Comparison of ENCODE assay signal across 18 cellular contexts in the genomic region with DNA sequence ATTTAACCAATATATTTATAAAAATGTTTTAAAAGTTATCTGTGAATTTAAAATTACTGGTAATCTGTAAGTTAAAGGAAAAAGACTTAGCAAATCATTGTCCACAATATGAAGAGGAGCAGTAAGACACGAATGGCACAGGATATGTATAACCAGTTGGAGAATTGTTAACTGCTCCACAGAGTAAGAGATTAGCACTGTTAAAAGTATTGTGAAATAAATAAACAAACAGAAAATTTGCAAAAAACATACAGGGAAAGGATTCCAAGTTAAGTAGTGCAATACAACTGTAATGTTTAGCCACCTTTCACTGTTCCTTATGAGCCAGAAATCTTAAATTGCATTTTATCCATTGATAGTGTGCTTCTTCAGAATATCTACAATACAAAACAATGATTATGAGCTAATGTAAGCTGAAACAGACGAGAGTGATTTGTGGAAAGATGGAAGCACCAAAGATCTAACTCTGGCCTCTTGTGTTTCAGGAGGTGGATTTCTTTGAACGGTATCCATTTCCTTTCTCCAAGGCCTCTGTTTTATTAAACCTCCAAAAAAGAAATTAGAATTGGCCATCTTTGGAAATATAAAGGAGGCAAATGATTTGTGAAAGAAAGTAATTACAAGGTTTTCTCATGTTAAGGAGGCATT.
DNase-seq lines count a peak whose midpoint lies in the region; TF ChIP-seq lines count a peak whose summit lies in the region.
"Had no signal": no experiment of that assay in that cellular context is flagged by ENCODE, and none has a peak within 500 bp of the region (broad histone marks: within the 10 kb centered on the region; RNA-seq: fewer than 3 reads in every experiment).

No MANE protein-coding gene starts in this region.

- H3K4me3 Mint-ChIP-seq in mesothelial cell of epicardium = no peak overlapping the region
- H3K4me3 Mint-ChIP-seq: CD8-positive, alpha-beta memory T cell had no signal

- no peaks in the 10 kb centered on the region for H3K27me3 Mint-ChIP-seq in mesothelial cell of epicardium (ENCODE audit: low read depth)
- H3K27me3 Mint-ChIP-seq: CD8-positive, alpha-beta memory T cell had no signal

- H3K4me1 ChIP-seq in adipocyte (ENCODE audit: control insufficient read depth, insufficient read depth, low read length) = peaks cover 5% of the 10 kb centered on the region
- H3K4me1 ChIP-seq in thyroid gland = peaks cover 51 to 67% of the 10 kb centered on the region in 2 donors
- H3K4me1 ChIP-seq: BLaER1, SJSA1 had no signal

- H3K27ac Mint-ChIP-seq in mesothelial cell of epicardium = peak overlapping the region; percentile 41
- H3K27ac Mint-ChIP-seq: CD8-positive, alpha-beta memory T cell had no signal

- WGBS in thyroid gland, 2 donors = 75 to 78% methylated on average over 3 of the region's 3 CpGs

- TF ChIP-seq CTCF in dorsolateral prefrontal cortex (IDR thresholded peaks at IDR 0.05 in 54 of 56, conservative IDR thresholded peaks at IDR 0.05 in 2 of 56; ENCODE audit: low read depth in 1 of 56, partially characterized antibody in 56 of 56) (peak in 1 of 56 donors; percentile 4), mesothelial cell of epicardium (IDR thresholded peaks at IDR 0.05; ENCODE audit: unreplicated experiment) (no peak), thyroid gland (IDR thresholded peaks at IDR 0.05) (no peak)

- intact Hi-C loops in dorsolateral prefrontal cortex (cut with DNase I) (loop anchor here (5.0 kb wide), 3 partner anchors 172 to 193 kb away; partner anchors contain the start of gene UNC5C (in 2 of the 2)), thyroid gland (cut with DNase I) (no loop called here)

- H3K4me1 Mint-ChIP-seq in mesothelial cell of epicardium = peaks cover 58% of the 10 kb centered on the region
- H3K4me1 Mint-ChIP-seq: CD8-positive, alpha-beta memory T cell had no signal

- H3K27me3 ChIP-seq in adipocyte (replicated peaks; ENCODE audit: control insufficient read depth, insufficient read depth, low read length) (no peaks in the 10 kb centered on the region), dorsolateral prefrontal cortex (no peaks in the 10 kb centered on the region), thyroid gland (no peaks in the 10 kb centered on the region), H7 (ENCODE audit: control insufficient read depth, insufficient read depth, low read length) (no peaks in the 10 kb centered on the region)
- H3K27me3 ChIP-seq: BLaER1, SJSA1 had no signal

- no peak for TF ChIP-seq POLR2A in thyroid gland (IDR thresholded peaks at IDR 0.05)

- H3K9me3 Mint-ChIP-seq in mesothelial cell of epicardium = no peaks in the 10 kb centered on the region

- peak overlapping the region in 57 of 59 donors; percentile 11 to 90 (median 81) for H3K27ac ChIP-seq in dorsolateral prefrontal cortex
- H3K27ac ChIP-seq in thyroid gland = peak overlapping the region; percentile 24 to 80 (median 73)
- H3K27ac ChIP-seq: BLaER1, GM23248, SJSA1 had no signal

- H3K36me3 ChIP-seq in adipocyte (ENCODE audit: control insufficient read depth, insufficient read depth, low read length, severe bottlenecking) (no peaks in the 10 kb centered on the region), thyroid gland (no peaks in the 10 kb centered on the region), H7 (replicated peaks; ENCODE audit: control insufficient read depth, insufficient read depth, low read length) (no peaks in the 10 kb centered on the region)
- H3K36me3 ChIP-seq: BLaER1, SJSA1 had no signal

- H3K4me3 ChIP-seq in adipocyte (ENCODE audit: low read length) = no peak overlapping the region
- H3K4me3 ChIP-seq in dorsolateral prefrontal cortex = peak overlapping the region in 11 of 59 donors; percentile 1 to 58 (median 22)
- no peak overlapping the region for H3K4me3 ChIP-seq in thyroid gland (replicated peaks in 1 of 3)
- no peak overlapping the region for H3K4me3 ChIP-seq in H7 (ENCODE audit: insufficient read depth, low read depth, low read length)
- H3K4me3 ChIP-seq: BLaER1, GM23248, SJSA1 had no signal

- H3K9me3 ChIP-seq in adipocyte (ENCODE audit: control insufficient read depth, low read length) (no peaks in the 10 kb centered on the region), thyroid gland (no peaks in the 10 kb centered on the region)
- H3K9me3 ChIP-seq: BLaER1, SJSA1 had no signal

- peaks cover 4% of the 10 kb centered on the region for H3K36me3 Mint-ChIP-seq in mesothelial cell of epicardium
- H3K36me3 Mint-ChIP-seq: CD8-positive, alpha-beta memory T cell had no signal

- no peak overlapping the region for H3K9ac ChIP-seq in adipocyte (ENCODE audit: low read length)
- H3K9ac ChIP-seq: BLaER1, GM23248 had no signal

- peak; percentile 4 for DNase-seq in adipocyte (ENCODE audit: low read depth)
- no peak for DNase-seq in dorsolateral prefrontal cortex
- DNase-seq in mesothelial cell of epicardium (ENCODE audit: low spot score in 2 of 2, unreplicated experiment in 2 of 2) = no peak
- no peak for DNase-seq in thyroid gland
- DNase-seq in NCI-H82 treated with DMSO at 0.1 percent for 48 hours (lab: John Stamatoyannopoulos, UW; ENCODE audit: unreplicated experiment) = no peak
- no peak for DNase-seq in T-helper 2 cell
- DNase-seq in H7 = no peak
- DNase-seq: CD8-positive, alpha-beta memory T cell; GF-D8; GM23248; KG1; NCI-H1436; NCI-H2029 treated with DMSO at 0.1 percent for 48 hours; NCI-H2171 treated with DMSO at 0.1 percent for 48 hours; NCI-H510A; NCI-H82 had no signal
